25 cellular contexts compared by ENCODE assay signal in the genomic region with DNA sequence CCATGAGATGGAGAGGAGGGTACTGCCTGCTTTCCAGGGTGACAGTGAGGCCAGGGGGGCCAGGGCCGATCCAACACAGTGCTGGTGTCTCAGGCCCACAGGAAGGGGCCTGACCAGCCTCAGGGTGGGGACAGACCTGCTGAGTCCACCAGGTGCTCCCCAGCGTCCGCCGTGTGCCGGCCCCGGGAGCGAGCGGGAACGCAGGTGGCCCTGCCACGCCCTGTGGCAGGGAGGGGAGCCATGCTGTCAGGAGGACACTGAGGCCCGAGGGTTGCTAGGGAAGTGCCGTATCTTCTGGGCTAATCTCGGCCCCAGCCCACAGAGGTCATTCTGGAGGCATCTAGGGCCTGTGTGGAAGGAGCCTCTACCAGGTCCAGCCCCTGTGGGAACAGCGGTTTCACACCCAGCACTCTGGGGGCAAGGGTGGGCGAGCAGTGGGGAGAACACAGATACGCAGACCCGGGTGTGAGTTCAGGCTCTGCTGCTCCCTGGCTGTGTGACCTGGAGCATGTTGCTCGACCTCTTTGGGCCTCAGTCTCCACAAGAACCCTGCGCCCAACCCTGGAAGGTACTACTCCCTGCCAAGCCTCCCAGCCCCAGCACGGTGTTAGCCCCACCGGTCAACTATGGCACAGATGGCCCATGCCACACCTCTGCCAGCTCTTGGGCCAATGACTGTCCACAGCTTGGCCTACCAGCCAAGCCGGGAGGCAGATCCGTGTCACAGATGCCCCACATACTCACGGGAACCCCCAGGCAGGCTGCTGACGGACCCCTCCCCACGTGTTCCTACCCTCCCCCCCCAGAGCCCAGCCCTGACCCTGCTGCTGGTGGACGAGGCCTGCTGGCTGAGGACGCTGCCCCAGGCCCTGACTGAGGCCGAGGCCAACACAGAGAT. TPM values are rescaled to one million over a fixed set of nuclear protein-coding genes. Genes with fewer than 3 reads are reported as not detected.
A peak's percentile ranks its signal among the peaks of the same experiment; 100 is the strongest.
DNase-seq lines count a peak whose midpoint lies in the region; ATAC-seq, FAIRE-seq and TF ChIP-seq lines count a peak whose summit lies in the region.
"Had no signal": no experiment of that assay in that cellular context is flagged by ENCODE, and none has a peak within 500 bp of the region (broad histone marks: within the 10 kb centered on the region; RNA-seq: fewer than 3 reads in every experiment).

No MANE protein-coding gene starts in this region.

- no peak for DNase-seq in CD4-positive, CD25-positive, alpha-beta regulatory T cell
- DNase-seq in NT2/D1 (ENCODE audit: low read depth, low spot score), result no peak
- no peak for DNase-seq in endothelial cell of umbilical vein (ENCODE audit: low read depth, low spot score)
- peak in 2 of 5 donors; percentile 57 to 58 for DNase-seq in ovary
- DNase-seq in NOMO-1 treated with DMSO at 0.1 percent for 48 hours (lab: John Stamatoyannopoulos, UW; ENCODE audit: unreplicated experiment), result no peak
- no peak for DNase-seq in amygdala (lab: John Stamatoyannopoulos, UW)
- no peak for DNase-seq in GF-D8 (lab: John Stamatoyannopoulos, UW)
- DNase-seq: activated CD4-positive, alpha-beta memory T cell treated with anti-CD3 and anti-CD28 coated beads, Interleukin-2, amount 10 ng/mL, durations not matched to agents 7 days and 5 days; activated CD4-positive, CD25-positive, alpha-beta regulatory T cell; amniotic stem cell; KBM-7; MM.1S; NCI-H187; NCI-H774; nephron progenitor cell; stimulated activated naive B cell treated with anti-CD40 and anti-IgM and Interleukin-4, amounts not matched to agents 10 μg/mL and 1 μg/mL and 100 μg/mL, for 72 hours had no signal

- no peak for ATAC-seq in CD4-positive, CD25-positive, alpha-beta regulatory T cell (ENCODE audit: low read depth in 2 of 2)
- ATAC-seq in HG02763 (IDR thresholded peaks at IDR 0.05; ENCODE audit: unreplicated experiment), result no peak

- no peak overlapping the region for H3K27ac ChIP-seq in CD4-positive, CD25-positive, alpha-beta regulatory T cell (ENCODE audit: insufficient read depth, low read length, poor library complexity, severe bottlenecking)
- peak overlapping the region; percentile 10 for H3K27ac ChIP-seq in endothelial cell of umbilical vein (ENCODE audit: insufficient read depth, low read depth, low read length)
- peak overlapping the region; percentile 2 to 32 for H3K27ac ChIP-seq in ovary
- H3K27ac ChIP-seq: cardiac muscle cell, SK-N-MC, thoracic aorta had no signal

- H3K9me1 ChIP-seq in endothelial cell of umbilical vein (replicated peaks; ENCODE audit: control insufficient read depth, extremely low read depth, insufficient read depth, low read length), result no peaks in the 10 kb centered on the region

- H2AFZ ChIP-seq in endothelial cell of umbilical vein (ENCODE audit: low read depth, low read length), result no peak overlapping the region

- H3K4me1 ChIP-seq in CD4-positive, CD25-positive, alpha-beta regulatory T cell (ENCODE audit: control insufficient read depth, insufficient read depth, low read length, poor library complexity, severe bottlenecking), result peaks cover 18% of the 10 kb centered on the region
- peaks cover 15% of the 10 kb centered on the region for H3K4me1 ChIP-seq in NT2/D1 (ENCODE audit: insufficient read depth, insufficient read length)
- peaks cover 20% of the 10 kb centered on the region for H3K4me1 ChIP-seq in endothelial cell of umbilical vein (ENCODE audit: control insufficient read depth, extremely low read depth, insufficient read depth, low read length)
- peaks cover 15% of the 10 kb centered on the region for H3K4me1 ChIP-seq in ovary (ENCODE audit: insufficient read depth)

- no peak overlapping the region for H3K4me2 ChIP-seq in endothelial cell of umbilical vein (ENCODE audit: insufficient read depth, low read length)

- dilution Hi-C loops in endothelial cell of umbilical vein (cut with MboI; ENCODE audit: extremely low pct_ligation_motif_present, low sequenced_read_pairs), result no loop called here

- no TSS peak for BruUV-seq in endothelial cell of umbilical vein (replicated peaks; lab: Mats Ljungman, UMichigan)

- H3K27me3 Mint-ChIP-seq in CD4-positive, CD25-positive, alpha-beta regulatory T cell, result no peaks in the 10 kb centered on the region
- H3K27me3 Mint-ChIP-seq: activated CD4-positive, alpha-beta memory T cell treated with anti-CD3 and anti-CD28 coated beads, Interleukin-2, amount 10 ng/mL, durations not matched to agents 7 days and 5 days; progenitor cell of endocrine pancreas had no signal

- no peaks in the 10 kb centered on the region for H3K36me3 ChIP-seq in CD4-positive, CD25-positive, alpha-beta regulatory T cell (ENCODE audit: control insufficient read depth, insufficient read depth, low read length)
- H3K36me3 ChIP-seq in NT2/D1 (ENCODE audit: insufficient read depth, insufficient read length, low read length) (peaks cover 28% of the 10 kb centered on the region), endothelial cell of umbilical vein (ENCODE audit: control insufficient read depth in 2 of 2, extremely low read depth in 1 of 2, insufficient read depth in 2 of 2, low read length in 2 of 2) (no peaks in the 10 kb centered on the region), ovary (no peaks in the 10 kb centered on the region)
- H3K36me3 ChIP-seq: cardiac muscle cell, thoracic aorta had no signal

- 61 to 70% (median 64%) methylated on average over 25 to 29 of the region's 29 CpGs for WGBS in ovary, 3 donors

- no peaks in the 10 kb centered on the region for H3K36me3 Mint-ChIP-seq in CD4-positive, CD25-positive, alpha-beta regulatory T cell
- H3K36me3 Mint-ChIP-seq: CD8-positive, alpha-beta T cell had no signal

- H4K20me1 ChIP-seq in endothelial cell of umbilical vein (replicated peaks; ENCODE audit: control insufficient read depth, extremely low read depth, insufficient read depth, low read length), result no peaks in the 10 kb centered on the region

- peaks cover 0 to 20% (median 2%) of the 10 kb centered on the region in 4 donors for H3K4me1 Mint-ChIP-seq in CD4-positive, CD25-positive, alpha-beta regulatory T cell
- H3K4me1 Mint-ChIP-seq: activated CD4-positive, alpha-beta memory T cell treated with anti-CD3 and anti-CD28 coated beads, Interleukin-2, amount 10 ng/mL, durations not matched to agents 7 days and 5 days had no signal

- no peaks in the 10 kb centered on the region for H3K27me3 ChIP-seq in CD4-positive, CD25-positive, alpha-beta regulatory T cell (ENCODE audit: control insufficient read depth, insufficient read depth, low read length)
- H3K27me3 ChIP-seq in NT2/D1 (ENCODE audit: insufficient read depth, insufficient read length) (no peaks in the 10 kb centered on the region), endothelial cell of umbilical vein (ENCODE audit: control insufficient read depth in 2 of 2, insufficient read depth in 2 of 2, low read length in 2 of 2) (no peaks in the 10 kb centered on the region), ovary (no peaks in the 10 kb centered on the region)
- H3K27me3 ChIP-seq: cardiac muscle cell had no signal

- peak overlapping the region in 2 of 3 donors; percentile 32 to 64 for H3K27ac Mint-ChIP-seq in CD4-positive, CD25-positive, alpha-beta regulatory T cell
- H3K27ac Mint-ChIP-seq: activated CD4-positive, alpha-beta memory T cell treated with anti-CD3 and anti-CD28 coated beads, Interleukin-2, amount 10 ng/mL, durations not matched to agents 7 days and 5 days; CD8-positive, alpha-beta T cell; mesothelial cell of epicardium; nephron progenitor cell; stimulated activated naive B cell treated with anti-CD40 and anti-IgM and Interleukin-4, amounts not matched to agents 10 μg/mL and 1 μg/mL and 100 μg/mL, for 72 hours; T-helper 2 cell treated with Interferon-gamma antibody and Interleukin-4, amounts not matched to agents 5 μg/mL and 100 μg/mL, for 36 hours had no signal

- peaks cover 0 to 1% (median 0%) of the 10 kb centered on the region in 7 donors for H3K9me3 Mint-ChIP-seq in CD4-positive, CD25-positive, alpha-beta regulatory T cell
- H3K9me3 Mint-ChIP-seq: activated CD4-positive, alpha-beta memory T cell treated with anti-CD3 and anti-CD28 coated beads, Interleukin-2, amount 10 ng/mL, durations not matched to agents 7 days and 5 days; CD8-positive, alpha-beta T cell; mesothelial cell of epicardium; nephron progenitor cell; stimulated activated naive B cell treated with anti-CD40 and anti-IgM and Interleukin-4, amounts not matched to agents 10 μg/mL and 1 μg/mL and 100 μg/mL, for 72 hours; T-helper 2 cell treated with Interferon-gamma antibody and Interleukin-4, amounts not matched to agents 5 μg/mL and 100 μg/mL, for 36 hours had no signal

- no peaks in the 10 kb centered on the region for H3K9me3 ChIP-seq in CD4-positive, CD25-positive, alpha-beta regulatory T cell (ENCODE audit: control insufficient read depth in 2 of 2, low read length in 2 of 2)
- H3K9me3 ChIP-seq in NT2/D1 (ENCODE audit: insufficient read depth, low read length), result no peaks in the 10 kb centered on the region
- no peaks in the 10 kb centered on the region for H3K9me3 ChIP-seq in endothelial cell of umbilical vein (replicated peaks; ENCODE audit: control insufficient read depth, insufficient read depth, low read length)
- no peaks in the 10 kb centered on the region for H3K9me3 ChIP-seq in ovary
- H3K9me3 ChIP-seq: thoracic aorta had no signal

- intact Hi-C loops in endothelial cell of umbilical vein (cut with micrococcal nuclease) (loop anchor here (2.0 kb wide), 2 partner anchors 37 to 73 kb away; a partner anchor contains a TSS), ovary (cut with DNase I) (loop anchor here (2.0 to 5.0 kb wide), 3 partner anchors 81 to 84 kb away; no protein-coding TSS in a partner anchor)

- TF ChIP-seq POLR2A in endothelial cell of umbilical vein (IDR thresholded peaks at IDR 0.05; ENCODE audit: low read depth, low read length) (no peak), ovary (IDR thresholded peaks at IDR 0.05) (no peak)

- no peaks in the 10 kb centered on the region for H3K79me2 ChIP-seq in endothelial cell of umbilical vein (ENCODE audit: control insufficient read depth, insufficient read depth, low read length)

- H3K4me3 Mint-ChIP-seq in CD4-positive, CD25-positive, alpha-beta regulatory T cell, result no peak overlapping the region
- H3K4me3 Mint-ChIP-seq: activated CD4-positive, alpha-beta memory T cell treated with anti-CD3 and anti-CD28 coated beads, Interleukin-2, amount 10 ng/mL, durations not matched to agents 7 days and 5 days; CD8-positive, alpha-beta T cell; mesothelial cell of epicardium; nephron progenitor cell; stimulated activated naive B cell treated with anti-CD40 and anti-IgM and Interleukin-4, amounts not matched to agents 10 μg/mL and 1 μg/mL and 100 μg/mL, for 72 hours; T-helper 2 cell treated with Interferon-gamma antibody and Interleukin-4, amounts not matched to agents 5 μg/mL and 100 μg/mL, for 36 hours had no signal

- CTCF ChIA-PET in endothelial cell of umbilical vein (lab: Charles Lee), result interaction anchor here (1.0 to 1.9 kb wide), 6 partner anchors 29 to 87 kb away, joined by 3 to 18 read pairs (median 4); no protein-coding TSS in a partner anchor

- TF ChIP-seq EP300 in ovary (IDR thresholded peaks at IDR 0.05), result no peak

- H3K4me3 ChIP-seq in CD4-positive, CD25-positive, alpha-beta regulatory T cell (ENCODE audit: low read depth, low read length), result no peak overlapping the region
- no peak overlapping the region for H3K4me3 ChIP-seq in NT2/D1 (ENCODE audit: insufficient read length, low read depth)
- no peak overlapping the region for H3K4me3 ChIP-seq in endothelial cell of umbilical vein (replicated peaks in 1 of 3; ENCODE audit: insufficient read depth in 1 of 3, low read depth in 1 of 3, low read length in 3 of 3)
- H3K4me3 ChIP-seq in ovary, result no peak overlapping the region
- H3K4me3 ChIP-seq: cardiac muscle cell, SK-N-MC, thoracic aorta had no signal

- H3K9ac ChIP-seq in NT2/D1 (ENCODE audit: insufficient read length, low read depth) (peak overlapping the region; percentile 32), endothelial cell of umbilical vein (replicated peaks; ENCODE audit: extremely low read depth, insufficient read depth, low read length) (no peak overlapping the region)

- TF ChIP-seq CTCF in endothelial cell of umbilical vein (IDR thresholded peaks at IDR 0.05; ENCODE audit: extremely low read depth in 1 of 2, insufficient read depth in 1 of 2, low read depth in 1 of 2, low read length in 2 of 2), result no peak
- TF ChIP-seq CTCF in ovary (IDR thresholded peaks at IDR 0.05), result no peak

- POLR2A ChIA-PET in endothelial cell of umbilical vein (lab: Charles Lee), result interaction anchor here (0.7 kb wide), 1 partner anchor 843 kb away, joined by 3 read pairs; no protein-coding TSS in a partner anchor

- FAIRE-seq in endothelial cell of umbilical vein (lab: Jason Lieb, UNC), result no peak
- FAIRE-seq: G401.6 had no signal

RNA-seq across cellular contexts. Expression of a gene that starts 43.9 kb away (rescaled TPM):
- 162 TPM for total RNA-seq in CD4-positive, CD25-positive, alpha-beta regulatory T cell
- polyA plus RNA-seq in CD4-positive, CD25-positive, alpha-beta regulatory T cell, result 10 to 100 TPM; 10.9 to 15.3 (median 12.8) TPM
- 52.8 and 59.6 TPM in 2 replicates for total RNA-seq in endothelial cell of umbilical vein
- 12.1 and 12.7 TPM in 2 replicates for polyA plus RNA-seq in endothelial cell of umbilical vein
- polyA plus RNA-seq in endothelial cell of umbilical vein (2011; cell fraction: cytosol; rRNA removed), result 14.5 and 16.9 TPM in 2 replicates
- 56.0 and 60.2 TPM in 2 replicates for polyA plus RNA-seq in endothelial cell of umbilical vein (2011; cell fraction: nucleus; rRNA removed)
- 27.9 and 28.1 TPM in 2 replicates for polyA plus RNA-seq in endothelial cell of umbilical vein (2012)
- polyA minus RNA-seq in endothelial cell of umbilical vein, result 9.2 and 9.8 TPM in 2 replicates
- 21.1 TPM for polyA minus RNA-seq in endothelial cell of umbilical vein (2011; cell fraction: cytosol; rRNA and poly(A)+ RNA removed)
- 13.8 and 15.4 TPM in 2 replicates for polyA minus RNA-seq in endothelial cell of umbilical vein (2011; cell fraction: nucleus; rRNA and poly(A)+ RNA removed)
- total RNA-seq in ovary, result 10 to 100 TPM; 16.0 to 40.4 (median 36.5) TPM
- 10 to 100 TPM; 17.1 to 25.3 TPM for polyA plus RNA-seq in ovary
